Comparison of ENCODE assay signal across 7 cellular contexts in the genomic region with DNA sequence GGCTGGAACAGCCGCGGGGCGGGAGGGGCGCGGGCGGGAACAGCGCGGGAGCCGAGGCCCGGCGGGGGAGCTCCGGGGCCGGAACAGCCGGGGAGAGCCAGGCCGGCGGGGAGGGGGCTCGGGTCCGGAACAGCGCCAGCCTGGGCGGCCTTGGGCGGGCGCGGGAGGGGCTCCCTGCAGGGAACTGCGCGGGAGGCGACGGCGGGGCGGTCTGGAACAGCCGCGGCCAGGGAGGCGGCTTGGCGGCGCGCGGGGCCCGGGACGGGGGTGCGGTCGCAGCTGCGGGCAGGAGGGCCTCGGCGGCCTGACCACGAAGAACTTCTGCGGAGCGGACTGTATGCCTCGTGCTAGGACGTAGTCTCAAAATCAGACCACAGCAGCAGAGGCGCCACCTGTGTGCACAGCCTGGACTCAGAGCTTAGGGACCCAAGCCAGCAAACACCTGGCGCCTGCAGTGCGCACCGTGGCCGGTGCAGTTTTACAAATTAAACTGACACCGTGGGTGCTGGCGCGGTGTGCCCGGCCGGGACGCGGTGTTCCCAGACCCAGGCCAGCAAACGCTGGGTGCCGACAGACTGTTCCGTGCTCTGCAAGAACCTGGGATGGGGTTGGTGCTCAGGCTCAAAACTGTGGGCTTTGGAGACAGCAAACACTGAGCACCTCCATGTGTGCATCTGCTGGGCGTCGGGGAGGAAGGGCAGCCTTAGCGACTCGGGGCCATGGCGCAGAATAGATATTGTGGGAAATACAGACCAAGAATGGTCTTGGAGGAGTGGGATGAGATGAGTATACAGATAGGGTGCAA. TPM values are rescaled to one million over a fixed set of nuclear protein-coding genes. Genes with fewer than 3 reads are reported as not detected.
DNase-seq lines count a peak whose midpoint lies in the region; ATAC-seq lines count a peak whose summit lies in the region.

No MANE protein-coding gene starts in this region.

- peaks cover 9% of the 10 kb centered on the region for H3K36me3 Mint-ChIP-seq in memory B cell

- ATAC-seq in GM18520 (IDR thresholded peaks at IDR 0.05; ENCODE audit: unreplicated experiment) (peak; percentile 30), HG02852 (IDR thresholded peaks at IDR 0.05; ENCODE audit: unreplicated experiment) (peak; percentile 55), memory B cell (ENCODE audit: low read depth) (peak; percentile 65)

- H3K27ac Mint-ChIP-seq in memory B cell: peak overlapping the region; percentile 87

- H3K27me3 Mint-ChIP-seq in memory B cell: no peaks in the 10 kb centered on the region

- peaks cover 8% of the 10 kb centered on the region for H3K9me3 Mint-ChIP-seq in memory B cell

- peaks cover 17% of the 10 kb centered on the region for H3K4me1 Mint-ChIP-seq in memory B cell

- DNase-seq in NCI-H2029 treated with DMSO at 0.1 percent for 48 hours (lab: John Stamatoyannopoulos, UW): peak; percentile 73
- DNase-seq in activated CD4-positive, alpha-beta T cell treated with anti-CD3 and anti-CD28 coated beads for 4 hours: peak; percentile 80 to 83
- peak; percentile 18 to 87 for DNase-seq in dermis microvascular lymphatic vessel endothelial cell (ENCODE audit: low read depth in 2 of 2)
- peak in 1 of 2 donors; percentile 98 for DNase-seq in memory B cell (ENCODE audit: low spot score in 2 of 2)
- peak; percentile 51 for DNase-seq in stimulated activated CD8-positive, alpha-beta memory T cell treated with anti-CD3 and anti-CD28 coated beads, Interleukin-15, amount 100 ng/mL, for 24 hours (ENCODE audit: low read depth)

- H3K4me3 Mint-ChIP-seq in memory B cell: peak overlapping the region; percentile 91

RNA-seq across cellular contexts. Expression of a gene that starts 0.6 kb away (rescaled TPM):
- 0.77 and 1.4 TPM in 2 replicates for total RNA-seq in dermis microvascular lymphatic vessel endothelial cell

RNA-seq across cellular contexts. Expression of a gene that starts 12.3 kb away (rescaled TPM):
- total RNA-seq in dermis microvascular lymphatic vessel endothelial cell: 4.2 and 6.3 TPM in 2 replicates

RNA-seq across cellular contexts. Expression of a gene that starts 46.2 kb away (rescaled TPM):
- total RNA-seq in dermis microvascular lymphatic vessel endothelial cell: 6.3 and 7.6 TPM in 2 replicates

RNA-seq across cellular contexts. Expression of a gene that starts 58.1 kb away (rescaled TPM):
- total RNA-seq in dermis microvascular lymphatic vessel endothelial cell: 6.9 and 10.9 TPM in 2 replicates
